In genomic region chr19:35204799-35205732, GRCh38 we compare ENCODE assay signal across 9 cellular contexts. TPM values are rescaled to one million over a fixed set of nuclear protein-coding genes. Genes with fewer than 3 reads are reported as not detected.
DNase-seq lines count a peak whose midpoint lies in the region; ATAC-seq and TF ChIP-seq lines count a peak whose summit lies in the region.
"Had no signal": no experiment of that assay in that cellular context is flagged by ENCODE, and none has a peak within 500 bp of the region (broad histone marks: within the 10 kb centered on the region; RNA-seq: fewer than 3 reads in every experiment).

No MANE protein-coding gene starts in this region.

- no peak overlapping the region for H3K4me3 Mint-ChIP-seq in progenitor cell of endocrine pancreas (ENCODE audit: low read depth)

- no peaks in the 10 kb centered on the region for H3K36me3 ChIP-seq in mucosa of rectum (ENCODE audit: control insufficient read depth in 2 of 2, insufficient read depth in 2 of 2, low read length in 2 of 2)
- no peaks in the 10 kb centered on the region for H3K36me3 ChIP-seq in thyroid gland

- no peak overlapping the region for H3K4me3 ChIP-seq in mucosa of rectum (ENCODE audit: low read length in 2 of 2)
- no peak overlapping the region for H3K4me3 ChIP-seq in thyroid gland (replicated peaks in 1 of 3)

- 76 to 80% methylated on average over 13 of the region's 13 CpGs for WGBS in thyroid gland, 2 donors

- peaks cover 3% of the 10 kb centered on the region for H3K27me3 Mint-ChIP-seq in progenitor cell of endocrine pancreas

- DNase-seq in SIG-M5 treated with dmso at 0.1 percent for 504 hours (lab: John Stamatoyannopoulos, UW; ENCODE audit: unreplicated experiment) (peak; percentile 77), progenitor cell of endocrine pancreas (ENCODE audit: low spot score, unreplicated experiment) (no peak), thyroid gland (no peak), AG08395 (ENCODE audit: low spot score) (no peak), NCI-H345 treated with DMSO at 0.1 percent for 48 hours (lab: John Stamatoyannopoulos, UW; ENCODE audit: unreplicated experiment) (no peak)

- no peak overlapping the region for H3K27ac Mint-ChIP-seq in progenitor cell of endocrine pancreas

- TF ChIP-seq CTCF in progenitor cell of endocrine pancreas (IDR thresholded peaks at IDR 0.05; ENCODE audit: unreplicated experiment) (no peak), thyroid gland (IDR thresholded peaks at IDR 0.05) (no peak)

- H3K27ac ChIP-seq in mucosa of rectum (ENCODE audit: low read depth in 2 of 2, low read length in 2 of 2) (peak overlapping the region; percentile 51 to 69), thyroid gland (no peak overlapping the region)

- peaks cover 17% of the 10 kb centered on the region for H3K4me1 Mint-ChIP-seq in progenitor cell of endocrine pancreas (ENCODE audit: low read depth)

- H3K4me1 ChIP-seq in mucosa of rectum (ENCODE audit: control insufficient read depth in 2 of 2, insufficient read depth in 2 of 2, low read length in 2 of 2) = peaks cover 0 to 7% of the 10 kb centered on the region in 2 donors
- no peaks in the 10 kb centered on the region for H3K4me1 ChIP-seq in thyroid gland

- ATAC-seq in GM19035 (IDR thresholded peaks at IDR 0.05; ENCODE audit: unreplicated experiment) (peak; percentile 84), HG02852 (IDR thresholded peaks at IDR 0.05; ENCODE audit: unreplicated experiment) (peak; percentile 61)

- H3K27me3 ChIP-seq in mucosa of rectum (ENCODE audit: control insufficient read depth in 2 of 2, insufficient read depth in 2 of 2, low read length in 2 of 2) (no peaks in the 10 kb centered on the region), thyroid gland (no peaks in the 10 kb centered on the region)

- intact Hi-C loops in thyroid gland (cut with DNase I) = no loop called here

- no peaks in the 10 kb centered on the region for H3K9me3 Mint-ChIP-seq in progenitor cell of endocrine pancreas (ENCODE audit: low read depth)

- TF ChIP-seq POLR2A in thyroid gland (IDR thresholded peaks at IDR 0.05) = no peak

- no peaks in the 10 kb centered on the region for H3K9me3 ChIP-seq in mucosa of rectum (ENCODE audit: control insufficient read depth in 2 of 2, low read length in 2 of 2)
- no peaks in the 10 kb centered on the region for H3K9me3 ChIP-seq in thyroid gland

- no peak overlapping the region for H3K9ac ChIP-seq in mucosa of rectum (ENCODE audit: low read depth in 1 of 2, low read length in 2 of 2)

- H3K36me3 Mint-ChIP-seq in progenitor cell of endocrine pancreas (ENCODE audit: insufficient read depth) = no peaks in the 10 kb centered on the region

RNA-seq across cellular contexts. Expression of gene FAM187B, which starts 23.5 kb away (rescaled TPM):
- total RNA-seq in progenitor cell of endocrine pancreas (not detected in 2 replicates), thyroid gland (under 1 TPM in 1 of 4 donors, not detected in 3; 0.67 TPM)
- total RNA-seq: M059J had no signal

RNA-seq across cellular contexts. Expression of gene LSR, which starts 43.7 kb away (rescaled TPM):
- total RNA-seq in progenitor cell of endocrine pancreas = 123 and 132 TPM in 2 replicates
- 10 to 100 TPM; 36.5 to 85.3 (median 61.8) TPM for total RNA-seq in thyroid gland

RNA-seq across cellular contexts. Expression of gene FXYD5, which starts 50.5 kb away (rescaled TPM):
- 0.62 and 1.2 TPM in 2 replicates for total RNA-seq in progenitor cell of endocrine pancreas
- 10 to 100 TPM in 3 of 4 donors, 1 to 10 TPM in 1; 9.3 to 52.4 (median 19.6) TPM for total RNA-seq in thyroid gland

Comparison
In these comparisons a context has a peak if more than half of its experiments do, and no peak if none do; other contexts are left out.
1. H3K27ac ChIP-seq: peak in mucosa of rectum (2 of 2); none in thyroid gland (0 of 3).